9 cellular contexts compared by ENCODE assay signal in the genomic region with DNA sequence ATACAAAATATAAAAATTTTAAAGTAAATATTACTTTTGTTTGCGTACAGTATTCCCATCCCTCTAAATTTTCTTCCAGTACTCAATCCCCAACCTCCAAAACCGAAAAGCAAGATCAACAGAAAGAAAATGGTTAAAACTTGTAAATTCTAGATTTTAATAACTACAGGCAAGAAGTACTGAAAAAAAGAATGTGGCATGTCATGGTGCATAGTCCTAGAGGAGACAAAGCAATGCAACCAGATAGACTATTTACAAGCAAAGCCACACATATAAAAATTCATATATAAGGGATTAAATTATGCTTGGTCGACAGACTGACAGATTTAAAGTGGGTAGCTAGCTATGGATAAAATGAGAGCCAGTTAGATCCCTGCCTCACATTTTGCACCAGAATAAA. TPM values are rescaled to one million over a fixed set of nuclear protein-coding genes. Genes with fewer than 3 reads are reported as not detected.
DNase-seq lines count a peak whose midpoint lies in the region; TF ChIP-seq lines count a peak whose summit lies in the region.
"Had no signal": no experiment of that assay in that cellular context is flagged by ENCODE, and none has a peak within 500 bp of the region (broad histone marks: within the 10 kb centered on the region; RNA-seq: fewer than 3 reads in every experiment).

No MANE protein-coding gene starts in this region.

- TF ChIP-seq CTCF in fibroblast of lung (conservative IDR thresholded peaks at IDR 0.05 in 1 of 2, IDR thresholded peaks at IDR 0.05 in 1 of 2; ENCODE audit: low read depth in 1 of 2, low read length in 2 of 2), result no peak
- no peak for TF ChIP-seq CTCF in suprapubic skin (IDR thresholded peaks at IDR 0.05)

- H3K79me2 ChIP-seq in fibroblast of lung (ENCODE audit: control insufficient read depth, insufficient read depth, low read length), result no peaks in the 10 kb centered on the region

- peak overlapping the region in 9 of 11 experiments; percentile 82 to 99 (median 93); a peak in 16 of 22 replicates for H3K27ac ChIP-seq in BLaER1 treated with 17β-estradiol and CSF1 and Interleukin-3, amounts not matched to agents 10 nM and 100 nM
- H3K27ac ChIP-seq in SJCRH30, result peak overlapping the region; percentile 14
- no peak overlapping the region for H3K27ac ChIP-seq in fibroblast of lung (ENCODE audit: insufficient read depth, low read length)
- no peak overlapping the region for H3K27ac ChIP-seq in suprapubic skin

- DNase-seq in HCEC 1CT (peak; percentile 15), SJCRH30 (no peak), fibroblast of lung (ENCODE audit: low read depth in 2 of 2) (no peak), middle frontal gyrus (ENCODE audit: extremely low spot score, low spot score) (no peak), posterior cingulate gyrus (no peak), KG1 (lab: John Stamatoyannopoulos, UW) (no peak), suprapubic skin (ENCODE audit: low spot score in 2 of 2) (no peak)
- DNase-seq: effector memory CD8-positive, alpha-beta T cell had no signal

- intact Hi-C loops in posterior cingulate gyrus (cut with DNase I), result no loop called here

- H3K4me3 ChIP-seq in BLaER1 treated with 17β-estradiol and CSF1 and Interleukin-3, amounts not matched to agents 10 nM and 100 nM, result peak overlapping the region in 8 of 10 experiments; percentile 59 to 80 (median 71); a peak in 13 of 20 replicates
- peak overlapping the region; percentile 64 for H3K4me3 ChIP-seq in SJCRH30
- peak overlapping the region in 3 of 4 experiments; percentile 5 to 84 (median 8) for H3K4me3 ChIP-seq in fibroblast of lung (replicated peaks in 1 of 4; ENCODE audit: control extremely low read depth in 1 of 4, insufficient read depth in 1 of 4, low read depth in 3 of 4, low read length in 4 of 4)
- H3K4me3 ChIP-seq in suprapubic skin, result no peak overlapping the region

- H3K9ac ChIP-seq in BLaER1 treated with 17β-estradiol and CSF1 and Interleukin-3, amounts not matched to agents 10 nM and 100 nM, result peak overlapping the region in 10 of 11 experiments; percentile 82 to 93 (median 89); a peak in 19 of 22 replicates
- H3K9ac ChIP-seq in fibroblast of lung (ENCODE audit: insufficient read depth, low read length), result no peak overlapping the region

- H3K27me3 ChIP-seq in BLaER1 treated with 17β-estradiol and CSF1 and Interleukin-3, amounts not matched to agents 10 nM and 100 nM, result no peaks in the 10 kb centered on the region
- no peaks in the 10 kb centered on the region for H3K27me3 ChIP-seq in SJCRH30
- H3K27me3 ChIP-seq in fibroblast of lung (ENCODE audit: control insufficient read depth, insufficient read depth, low read length), result no peaks in the 10 kb centered on the region
- no peaks in the 10 kb centered on the region for H3K27me3 ChIP-seq in suprapubic skin

- peaks cover 51 to 71% (median 60%) of the 10 kb centered on the region in 10 experiments for H3K4me1 ChIP-seq in BLaER1 treated with 17β-estradiol and CSF1 and Interleukin-3, amounts not matched to agents 10 nM and 100 nM
- H3K4me1 ChIP-seq in SJCRH30 (no peaks in the 10 kb centered on the region), fibroblast of lung (ENCODE audit: control insufficient read depth, extremely low read depth, insufficient read depth, low read length) (peaks cover 2% of the 10 kb centered on the region), suprapubic skin (peaks cover 43% of the 10 kb centered on the region)

- H3K4me2 ChIP-seq in BLaER1 treated with 17β-estradiol and CSF1 and Interleukin-3, amounts not matched to agents 10 nM and 100 nM, result peak overlapping the region; percentile 77 to 97 (median 92); a peak in 21 of 22 replicates
- H3K4me2 ChIP-seq in fibroblast of lung (ENCODE audit: extremely low read depth, insufficient read depth, low read length), result peak overlapping the region; percentile 26

- no peak for TF ChIP-seq EP300 in suprapubic skin (IDR thresholded peaks at IDR 0.05)

- H3K36me3 ChIP-seq in BLaER1 treated with 17β-estradiol and CSF1 and Interleukin-3, amounts not matched to agents 10 nM and 100 nM, result no peaks in the 10 kb centered on the region
- no peaks in the 10 kb centered on the region for H3K36me3 ChIP-seq in SJCRH30
- no peaks in the 10 kb centered on the region for H3K36me3 ChIP-seq in fibroblast of lung (ENCODE audit: control insufficient read depth, insufficient read depth, low read length)
- H3K36me3 ChIP-seq in suprapubic skin, result no peaks in the 10 kb centered on the region

- H2AFZ ChIP-seq in fibroblast of lung (ENCODE audit: low read length), result no peak overlapping the region

- peaks cover 0 to 5% (median 0%) of the 10 kb centered on the region in 11 experiments; a peak in 1 of 22 replicates for H4K20me1 ChIP-seq in BLaER1 treated with 17β-estradiol and CSF1 and Interleukin-3, amounts not matched to agents 10 nM and 100 nM
- H4K20me1 ChIP-seq in fibroblast of lung (ENCODE audit: control insufficient read depth, extremely low read depth, insufficient read depth, low read length), result no peaks in the 10 kb centered on the region

- no peaks in the 10 kb centered on the region for H3K9me3 ChIP-seq in BLaER1 treated with 17β-estradiol and CSF1 and Interleukin-3, amounts not matched to agents 10 nM and 100 nM (replicated peaks in 1 of 11)
- no peaks in the 10 kb centered on the region for H3K9me3 ChIP-seq in SJCRH30 (replicated peaks)
- H3K9me3 ChIP-seq in fibroblast of lung (ENCODE audit: control insufficient read depth, insufficient read depth, low read depth, low read length), result no peaks in the 10 kb centered on the region
- H3K9me3 ChIP-seq in suprapubic skin, result no peaks in the 10 kb centered on the region

- no peak for TF ChIP-seq POLR2A in suprapubic skin (IDR thresholded peaks at IDR 0.05)

- WGBS in suprapubic skin, result 61% methylated on average over 3 of the region's 3 CpGs

RNA-seq across cellular contexts. Expression of gene HFE, which starts 56.5 kb away (rescaled TPM):
- total RNA-seq in SJCRH30 (2014; rRNA removed; shearing (Covaris generic)), result 0.33 and 0.67 TPM in 2 replicates
- 6.4 and 18.3 TPM in 2 replicates for total RNA-seq in fibroblast of lung
- polyA plus RNA-seq in fibroblast of lung, result 22.1 and 22.3 TPM in 2 replicates
- 13.8 and 15.3 TPM in 2 replicates for polyA plus RNA-seq in fibroblast of lung (2012)
- 8.7 and 32.6 TPM in 2 replicates for polyA minus RNA-seq in fibroblast of lung (ENCODE audit: low replicate concordance)
- 1 to 10 TPM; 2.1 to 4.2 (median 3.6) TPM for total RNA-seq in suprapubic skin

Comparison
In these comparisons a context has a peak if more than half of its experiments do, and no peak if none do; other contexts are left out.
1. H3K27ac ChIP-seq: peak in BLaER1 treated with 17β-estradiol and CSF1 and Interleukin-3, amounts not matched to agents 10 nM and 100 nM (9 of 11) and SJCRH30 (single experiment); none in fibroblast of lung (single experiment) and suprapubic skin (single experiment).